In the genomic region with DNA sequence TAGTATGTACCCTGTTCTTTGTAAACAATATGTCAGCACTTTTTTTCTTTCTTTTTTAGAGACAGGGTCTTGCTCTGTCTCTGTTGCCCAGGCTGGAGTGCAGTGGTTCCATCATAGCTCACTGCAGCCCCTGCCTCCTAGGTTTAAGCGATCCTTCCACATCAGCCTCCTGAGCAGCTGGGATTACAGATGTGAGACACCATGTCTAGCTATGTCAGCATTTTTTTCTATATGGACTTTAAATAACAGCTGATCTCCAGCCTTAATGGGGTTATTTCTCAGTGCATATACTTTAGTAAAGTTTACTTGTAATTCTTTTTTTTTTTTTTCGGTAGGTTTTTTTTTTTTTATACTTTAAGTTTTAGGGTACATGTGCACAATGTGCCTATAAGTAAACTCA, we compare ENCODE assay signal across 2 cellular contexts.
TF ChIP-seq lines count a peak whose summit lies in the region.

No MANE protein-coding gene starts in this region.

TF ChIP-seq in A549, 52 proteins besides CTCF, POLR2A, EP300 and RAD21:
- TF ChIP-seq MAFK (IDR thresholded peaks at IDR 0.05; ENCODE audit: partially characterized antibody) (peak; percentile 93), CBX2 (IDR thresholded peaks at IDR 0.05; ENCODE audit: borderline replicate concordance, low read depth) (no peak), HEYL (CRISPR knock-in tag; IDR thresholded peaks at IDR 0.05) (no peak)
- TF ChIP-seq, protein P1, sequence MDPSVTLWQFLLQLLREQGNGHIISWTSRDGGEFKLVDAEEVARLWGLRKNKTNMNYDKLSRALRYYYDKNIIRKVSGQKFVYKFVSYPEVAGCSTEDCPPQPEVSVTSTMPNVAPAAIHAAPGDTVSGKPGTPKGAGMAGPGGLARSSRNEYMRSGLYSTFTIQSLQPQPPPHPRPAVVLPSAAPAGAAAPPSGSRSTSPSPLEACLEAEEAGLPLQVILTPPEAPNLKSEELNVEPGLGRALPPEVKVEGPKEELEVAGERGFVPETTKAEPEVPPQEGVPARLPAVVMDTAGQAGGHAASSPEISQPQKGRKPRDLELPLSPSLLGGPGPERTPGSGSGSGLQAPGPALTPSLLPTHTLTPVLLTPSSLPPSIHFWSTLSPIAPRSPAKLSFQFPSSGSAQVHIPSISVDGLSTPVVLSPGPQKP (IDR thresholded peaks at IDR 0.05; ENCODE audit: low read depth, low read length) = no peak

TF ChIP-seq in K562, 482 proteins besides CTCF, POLR2A, EP300 and RAD21:
- TF ChIP-seq TSC22D4 (tag; IDR thresholded peaks at IDR 0.05) = no peak
- TF ChIP-seq MCM7 (IDR thresholded peaks at IDR 0.05) = no peak
- TF ChIP-seq, protein P2, sequence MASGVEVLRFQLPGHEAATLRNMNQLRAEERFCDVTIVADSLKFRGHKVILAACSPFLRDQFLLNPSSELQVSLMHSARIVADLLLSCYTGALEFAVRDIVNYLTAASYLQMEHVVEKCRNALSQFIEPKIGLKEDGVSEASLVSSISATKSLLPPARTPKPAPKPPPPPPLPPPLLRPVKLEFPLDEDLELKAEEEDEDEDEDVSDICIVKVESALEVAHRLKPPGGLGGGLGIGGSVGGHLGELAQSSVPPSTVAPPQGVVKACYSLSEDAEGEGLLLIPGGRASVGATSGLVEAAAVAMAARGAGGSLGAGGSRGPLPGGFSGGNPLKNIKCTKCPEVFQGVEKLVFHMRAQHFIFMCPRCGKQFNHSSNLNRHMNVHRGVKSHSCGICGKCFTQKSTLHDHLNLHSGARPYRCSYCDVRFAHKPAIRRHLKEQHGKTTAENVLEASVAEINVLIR (CRISPR knock-in tag; IDR thresholded peaks at IDR 0.05) = no peak
- TF ChIP-seq ATF7 (IDR thresholded peaks at IDR 0.05) = no peak
- TF ChIP-seq, protein P3, sequence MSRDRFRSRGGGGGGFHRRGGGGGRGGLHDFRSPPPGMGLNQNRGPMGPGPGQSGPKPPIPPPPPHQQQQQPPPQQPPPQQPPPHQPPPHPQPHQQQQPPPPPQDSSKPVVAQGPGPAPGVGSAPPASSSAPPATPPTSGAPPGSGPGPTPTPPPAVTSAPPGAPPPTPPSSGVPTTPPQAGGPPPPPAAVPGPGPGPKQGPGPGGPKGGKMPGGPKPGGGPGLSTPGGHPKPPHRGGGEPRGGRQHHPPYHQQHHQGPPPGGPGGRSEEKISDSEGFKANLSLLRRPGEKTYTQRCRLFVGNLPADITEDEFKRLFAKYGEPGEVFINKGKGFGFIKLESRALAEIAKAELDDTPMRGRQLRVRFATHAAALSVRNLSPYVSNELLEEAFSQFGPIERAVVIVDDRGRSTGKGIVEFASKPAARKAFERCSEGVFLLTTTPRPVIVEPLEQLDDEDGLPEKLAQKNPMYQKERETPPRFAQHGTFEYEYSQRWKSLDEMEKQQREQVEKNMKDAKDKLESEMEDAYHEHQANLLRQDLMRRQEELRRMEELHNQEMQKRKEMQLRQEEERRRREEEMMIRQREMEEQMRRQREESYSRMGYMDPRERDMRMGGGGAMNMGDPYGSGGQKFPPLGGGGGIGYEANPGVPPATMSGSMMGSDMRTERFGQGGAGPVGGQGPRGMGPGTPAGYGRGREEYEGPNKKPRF (IDR thresholded peaks at IDR 0.05; ENCODE audit: low read depth, low read length) = no peak
- TF ChIP-seq ZNF165 (CRISPR knock-in tag; IDR thresholded peaks at IDR 0.05; ENCODE audit: borderline replicate concordance) = no peak
- TF ChIP-seq HNRNPLL (IDR thresholded peaks at IDR 0.05; ENCODE audit: low read depth, low read length, poor library complexity, severe bottlenecking) = no peak
- no peak for TF ChIP-seq PHF8 (IDR thresholded peaks at IDR 0.05; ENCODE audit: borderline replicate concordance, low read length)
- TF ChIP-seq, protein P4, sequence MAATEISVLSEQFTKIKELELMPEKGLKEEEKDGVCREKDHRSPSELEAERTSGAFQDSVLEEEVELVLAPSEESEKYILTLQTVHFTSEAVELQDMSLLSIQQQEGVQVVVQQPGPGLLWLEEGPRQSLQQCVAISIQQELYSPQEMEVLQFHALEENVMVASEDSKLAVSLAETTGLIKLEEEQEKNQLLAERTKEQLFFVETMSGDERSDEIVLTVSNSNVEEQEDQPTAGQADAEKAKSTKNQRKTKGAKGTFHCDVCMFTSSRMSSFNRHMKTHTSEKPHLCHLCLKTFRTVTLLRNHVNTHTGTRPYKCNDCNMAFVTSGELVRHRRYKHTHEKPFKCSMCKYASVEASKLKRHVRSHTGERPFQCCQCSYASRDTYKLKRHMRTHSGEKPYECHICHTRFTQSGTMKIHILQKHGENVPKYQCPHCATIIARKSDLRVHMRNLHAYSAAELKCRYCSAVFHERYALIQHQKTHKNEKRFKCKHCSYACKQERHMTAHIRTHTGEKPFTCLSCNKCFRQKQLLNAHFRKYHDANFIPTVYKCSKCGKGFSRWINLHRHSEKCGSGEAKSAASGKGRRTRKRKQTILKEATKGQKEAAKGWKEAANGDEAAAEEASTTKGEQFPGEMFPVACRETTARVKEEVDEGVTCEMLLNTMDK (IDR thresholded peaks at IDR 0.05; ENCODE audit: borderline replicate concordance, insufficient read depth, low read depth, low read length, poor library complexity, severe bottlenecking) = no peak
- TF ChIP-seq MAFG (tag; conservative IDR thresholded peaks at IDR 0.05) = peak; percentile 68
- TF ChIP-seq MAFF (IDR thresholded peaks at IDR 0.05; ENCODE audit: low read length) = peak; percentile 76
- TF ChIP-seq ZNF316 (IDR thresholded peaks at IDR 0.05) = peak; percentile 90
- TF ChIP-seq HDAC8 (tag; IDR thresholded peaks at IDR 0.05) = no peak
- TF ChIP-seq NCOA2 (IDR thresholded peaks at IDR 0.05; ENCODE audit: partially characterized antibody in 2 of 2) = no peak
- TF ChIP-seq TGIF2 (CRISPR knock-in tag; IDR thresholded peaks at IDR 0.05) = no peak
- TF ChIP-seq, protein P5, sequence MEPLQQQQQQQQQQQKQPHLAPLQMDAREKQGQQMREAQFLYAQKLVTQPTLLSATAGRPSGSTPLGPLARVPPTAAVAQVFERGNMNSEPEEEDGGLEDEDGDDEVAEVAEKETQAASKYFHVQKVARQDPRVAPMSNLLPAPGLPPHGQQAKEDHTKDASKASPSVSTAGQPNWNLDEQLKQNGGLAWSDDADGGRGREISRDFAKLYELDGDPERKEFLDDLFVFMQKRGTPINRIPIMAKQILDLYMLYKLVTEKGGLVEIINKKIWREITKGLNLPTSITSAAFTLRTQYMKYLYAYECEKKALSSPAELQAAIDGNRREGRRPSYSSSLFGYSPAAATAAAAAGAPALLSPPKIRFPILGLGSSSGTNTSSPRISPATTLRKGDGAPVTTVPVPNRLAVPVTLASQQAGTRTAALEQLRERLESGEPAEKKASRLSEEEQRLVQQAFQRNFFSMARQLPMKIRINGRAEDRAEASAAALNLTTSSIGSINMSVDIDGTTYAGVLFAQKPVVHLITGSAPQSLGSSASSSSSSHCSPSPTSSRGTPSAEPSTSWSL (CRISPR knock-in tag; IDR thresholded peaks at IDR 0.05; ENCODE audit: borderline replicate concordance) = no peak
- no peak for TF ChIP-seq ZFP30 (CRISPR knock-in tag; IDR thresholded peaks at IDR 0.05; ENCODE audit: borderline replicate concordance)
- no peak for TF ChIP-seq KLF13 (tag; IDR thresholded peaks at IDR 0.05; ENCODE audit: borderline replicate concordance, low read depth)
- TF ChIP-seq HNRNPL (IDR thresholded peaks at IDR 0.05; ENCODE audit: low read depth, low read length) = no peak
- no peak for TF ChIP-seq ZNF274 (IDR thresholded peaks at IDR 0.05; ENCODE audit: borderline replicate concordance, low read depth, low read length)
- TF ChIP-seq, protein P6, sequence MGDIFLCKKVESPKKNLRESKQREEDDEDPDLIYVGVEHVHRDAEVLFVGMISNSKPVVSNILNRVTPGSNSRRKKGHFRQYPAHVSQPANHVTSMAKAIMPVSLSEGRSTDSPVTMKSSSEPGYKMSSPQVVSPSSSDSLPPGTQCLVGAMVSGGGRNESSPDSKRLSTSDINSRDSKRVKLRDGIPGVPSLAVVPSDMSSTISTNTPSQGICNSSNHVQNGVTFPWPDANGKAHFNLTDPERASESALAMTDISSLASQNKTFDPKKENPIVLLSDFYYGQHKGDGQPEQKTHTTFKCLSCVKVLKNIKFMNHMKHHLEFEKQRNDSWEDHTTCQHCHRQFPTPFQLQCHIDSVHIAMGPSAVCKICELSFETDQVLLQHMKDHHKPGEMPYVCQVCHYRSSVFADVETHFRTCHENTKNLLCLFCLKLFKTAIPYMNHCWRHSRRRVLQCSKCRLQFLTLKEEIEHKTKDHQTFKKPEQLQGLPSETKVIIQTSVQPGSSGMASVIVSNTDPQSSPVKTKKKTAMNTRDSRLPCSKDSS (IDR thresholded peaks at IDR 0.05; ENCODE audit: low read depth, partially characterized antibody) = no peak
- TF ChIP-seq C11orf30 (IDR thresholded peaks at IDR 0.05; ENCODE audit: low read depth) = peak; percentile 82
- peak; percentile 67 for TF ChIP-seq MAFK (IDR thresholded peaks at IDR 0.05; ENCODE audit: low read length)
